In genomic region chr7:2757361-2757903, GRCh38 we compare ENCODE assay signal across 8 cellular contexts.
A peak's percentile ranks its signal among the peaks of the same experiment; 100 is the strongest.
DNase-seq lines count a peak whose midpoint lies in the region; ATAC-seq and TF ChIP-seq lines count a peak whose summit lies in the region.

No MANE protein-coding gene starts in this region.

- DNase-seq in activated naive CD4-positive, alpha-beta T cell treated with anti-CD3 and anti-CD28 coated beads, Interleukin-2, amount 50 U/mL, for 16 hours: no peak
- DNase-seq in NB4 (ENCODE audit: low read depth) (peak; percentile 48), lung (ENCODE audit: low spot score) (no peak), transverse colon (peak; percentile 38), KG1 (lab: John Stamatoyannopoulos, UW) (no peak)

- H3K27ac Mint-ChIP-seq in activated naive CD4-positive, alpha-beta T cell treated with anti-CD3 and anti-CD28 coated beads, Interleukin-2, amount 50 U/mL, for 24 hours: peak overlapping the region; percentile 98
- peak overlapping the region; percentile 67 to 98 (median 95) for H3K27ac Mint-ChIP-seq in brain

- H3K4me1 Mint-ChIP-seq in activated naive CD4-positive, alpha-beta T cell treated with anti-CD3 and anti-CD28 coated beads, Interleukin-2, amount 50 U/mL, for 24 hours: peaks cover 36% of the 10 kb centered on the region
- H3K4me1 Mint-ChIP-seq in brain: peaks cover 62% of the 10 kb centered on the region

- WGBS in lung, 2 donors: 66 to 69% methylated on average over 11 of the region's 11 CpGs
- 60 to 67% methylated on average over 6 to 11 of the region's 11 CpGs for WGBS in transverse colon (ENCODE audit: low coverage in 1 of 2), 2 donors

- peaks cover 3 to 19% of the 10 kb centered on the region in 2 donors for H3K4me1 ChIP-seq in lung (ENCODE audit: control insufficient read depth in 2 of 2, insufficient read depth in 2 of 2, low read length in 2 of 2)
- H3K4me1 ChIP-seq in transverse colon: peaks cover 32 to 52% (median 38%) of the 10 kb centered on the region in 4 donors

- H3K9me3 ChIP-seq in lung (ENCODE audit: control insufficient read depth in 2 of 2, insufficient read depth in 1 of 2, low read length in 1 of 2) (no peaks in the 10 kb centered on the region), transverse colon (no peaks in the 10 kb centered on the region)

- H3K36me3 ChIP-seq in lung (ENCODE audit: control insufficient read depth in 2 of 2, insufficient read depth in 2 of 2, low read length in 2 of 2) (peaks cover 0 to 2% of the 10 kb centered on the region in 2 donors), transverse colon (no peaks in the 10 kb centered on the region)

- H3K9me3 Mint-ChIP-seq in activated naive CD4-positive, alpha-beta T cell treated with anti-CD3 and anti-CD28 coated beads, Interleukin-2, amount 50 U/mL, for 24 hours: no peaks in the 10 kb centered on the region
- H3K9me3 Mint-ChIP-seq in brain: peaks cover 4 to 23% (median 10%) of the 10 kb centered on the region in 5 experiments

- H3K27me3 ChIP-seq in lung (ENCODE audit: control insufficient read depth, insufficient read depth): no peaks in the 10 kb centered on the region
- H3K27me3 ChIP-seq in transverse colon: no peaks in the 10 kb centered on the region

- no peak for TF ChIP-seq POLR2A in NB4 (IDR thresholded peaks at IDR 0.05; ENCODE audit: extremely low read depth, insufficient read length)
- no peak for TF ChIP-seq POLR2A in transverse colon (IDR thresholded peaks at IDR 0.05)

- intact Hi-C loops in transverse colon (cut with DNase I; ENCODE audit: low total_unique reads): no loop called here

- TF ChIP-seq CTCF in NB4 (IDR thresholded peaks at IDR 0.05; ENCODE audit: low read depth, low read length): no peak
- TF ChIP-seq CTCF in brain (conservative IDR thresholded peaks at IDR 0.05): no peak
- TF ChIP-seq CTCF in lung (IDR thresholded peaks at IDR 0.05; ENCODE audit: control extremely low read depth, extremely low read depth): no peak
- TF ChIP-seq CTCF in transverse colon (IDR thresholded peaks at IDR 0.05): no peak

- in situ Hi-C loops in transverse colon (cut with MboI; ENCODE audit: low pct_ligation_motif_present in 1 of 4, low pct_unique_long_range_greater_than_20kb in 1 of 4, low sequenced_read_pairs in 3 of 4): no loop called here

- TF ChIP-seq EP300 in transverse colon (IDR thresholded peaks at IDR 0.05; ENCODE audit: low read depth): no peak

- no peaks in the 10 kb centered on the region for H3K27me3 Mint-ChIP-seq in activated naive CD4-positive, alpha-beta T cell treated with anti-CD3 and anti-CD28 coated beads, Interleukin-2, amount 50 U/mL, for 24 hours
- H3K27me3 Mint-ChIP-seq in brain: no peaks in the 10 kb centered on the region

- peak overlapping the region; percentile 58 to 71 for H3K27ac ChIP-seq in lung (ENCODE audit: low read depth in 1 of 2, low read length in 1 of 2)
- peak overlapping the region; percentile 85 to 91 (median 87) for H3K27ac ChIP-seq in transverse colon

- peak overlapping the region; percentile 46 for H3K4me3 ChIP-seq in NB4 (ENCODE audit: low read depth, low read length)
- H3K4me3 ChIP-seq in lung: no peak overlapping the region
- H3K4me3 ChIP-seq in transverse colon: no peak overlapping the region

- peaks cover 24% of the 10 kb centered on the region for H3K36me3 Mint-ChIP-seq in activated naive CD4-positive, alpha-beta T cell treated with anti-CD3 and anti-CD28 coated beads, Interleukin-2, amount 50 U/mL, for 24 hours
- peaks cover 59% of the 10 kb centered on the region for H3K36me3 Mint-ChIP-seq in brain

- H3K4me3 Mint-ChIP-seq in activated naive CD4-positive, alpha-beta T cell treated with anti-CD3 and anti-CD28 coated beads, Interleukin-2, amount 50 U/mL, for 24 hours: peak overlapping the region; percentile 37
- H3K4me3 Mint-ChIP-seq in brain: peak overlapping the region in 4 of 5 experiments; percentile 8 to 34 (median 24)

- ATAC-seq in lung (ENCODE audit: insufficient read depth, low FRiP score) (no peak), HG03342 (IDR thresholded peaks at IDR 0.05; ENCODE audit: unreplicated experiment) (no peak)

Comparison
In these comparisons a context has a peak if more than half of its experiments do, and no peak if none do; other contexts are left out.
1. DNase-seq: peak in NB4 (single experiment) and transverse colon (single experiment); none in activated naive CD4-positive, alpha-beta T cell treated with anti-CD3 and anti-CD28 coated beads, Interleukin-2, amount 50 U/mL, for 16 hours (single experiment), lung (single experiment) and KG1 (single experiment).